Comparison of ENCODE assay signal across 23 cellular contexts in the genomic region with DNA sequence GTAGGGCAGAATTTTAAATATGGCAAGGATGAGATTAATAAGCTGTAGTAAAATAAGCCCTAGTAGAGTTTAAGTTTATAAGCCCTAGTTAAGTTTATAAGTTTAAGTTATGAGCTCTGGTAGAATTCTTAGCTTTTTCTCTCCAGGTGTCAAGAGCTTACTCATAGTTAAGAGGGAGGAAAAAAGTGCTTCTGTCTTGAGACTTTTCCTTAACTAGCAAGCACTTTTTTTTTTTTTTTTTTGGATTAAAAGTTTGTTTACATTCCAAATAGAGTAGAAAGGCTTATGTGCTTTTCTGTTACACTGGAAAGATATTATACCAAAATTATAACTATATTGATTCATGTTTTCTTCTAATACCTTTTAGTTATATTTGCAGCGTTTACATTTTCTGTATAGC. TPM values are rescaled to one million over a fixed set of nuclear protein-coding genes. Genes with fewer than 3 reads are reported as not detected.
DNase-seq lines count a peak whose midpoint lies in the region; ATAC-seq and TF ChIP-seq lines count a peak whose summit lies in the region.
"Had no signal": no experiment of that assay in that cellular context is flagged by ENCODE, and none has a peak within 500 bp of the region (broad histone marks: within the 10 kb centered on the region; RNA-seq: fewer than 3 reads in every experiment).

No MANE protein-coding gene starts in this region.

- no peaks in the 10 kb centered on the region for H3K36me3 Mint-ChIP-seq in Calu3 (ENCODE audit: insufficient read depth, unreplicated experiment)
- H3K36me3 Mint-ChIP-seq: IgD-negative memory B cell had no signal

- no peak overlapping the region for H3K4me3 ChIP-seq in muscle layer of duodenum (ENCODE audit: low read depth in 1 of 2, low read length in 2 of 2)
- no peak overlapping the region for H3K4me3 ChIP-seq in tibial artery
- H3K4me3 ChIP-seq: breast epithelium, upper lobe of right lung had no signal

- H3K27ac Mint-ChIP-seq in Calu3 (ENCODE audit: unreplicated experiment), result no peak overlapping the region
- H3K27ac Mint-ChIP-seq: activated CD4-positive, alpha-beta memory T cell treated with anti-CD3 and anti-CD28 coated beads, Interleukin-2, amount 10 ng/mL, durations not matched to agents 7 days and 5 days had no signal

- BruUV-seq in Calu3 (replicated peaks; lab: Mats Ljungman, UMichigan), result no TSS peak

- H3K27ac ChIP-seq in epithelial cell of prostate, result peak overlapping the region; percentile 71
- peak overlapping the region; percentile 94 for H3K27ac ChIP-seq in muscle layer of duodenum (ENCODE audit: low read length)
- peak overlapping the region; percentile 56 to 83 for H3K27ac ChIP-seq in tibial artery
- H3K27ac ChIP-seq: 22Rv1, breast epithelium had no signal

- no peak overlapping the region for H3K4me3 Mint-ChIP-seq in Calu3 (ENCODE audit: low read depth, unreplicated experiment)
- H3K4me3 Mint-ChIP-seq: activated CD4-positive, alpha-beta memory T cell treated with anti-CD3 and anti-CD28 coated beads, Interleukin-2, amount 10 ng/mL, durations not matched to agents 7 days and 5 days; activated naive CD4-positive, alpha-beta T cell treated with anti-CD3 and anti-CD28 coated beads, Interleukin-2, amount 50 U/mL, for 24 hours; activated T-cell treated with anti-CD3 and anti-CD28 coated beads, Interleukin-2, amount 50 U/mL, for 24 hours; IgD-negative memory B cell had no signal

- intact Hi-C loops in tibial artery (cut with DNase I; ENCODE audit: low total_unique reads), result no loop called here
- intact Hi-C loops in Calu3 (cut with micrococcal nuclease; ENCODE audit: unreplicated experiment), result no loop called here

- H3K27me3 Mint-ChIP-seq in Calu3 (ENCODE audit: unreplicated experiment), result no peaks in the 10 kb centered on the region
- H3K27me3 Mint-ChIP-seq: activated CD4-positive, alpha-beta memory T cell treated with anti-CD3 and anti-CD28 coated beads, Interleukin-2, amount 10 ng/mL, durations not matched to agents 7 days and 5 days; activated naive CD4-positive, alpha-beta T cell treated with anti-CD3 and anti-CD28 coated beads, Interleukin-2, amount 50 U/mL, for 24 hours; activated T-cell treated with anti-CD3 and anti-CD28 coated beads, Interleukin-2, amount 50 U/mL, for 24 hours; IgD-negative memory B cell had no signal

- CTCF ChIA-PET in Calu3 (lab: Charles Lee), result no interaction called here

- ATAC-seq in GM19397 (IDR thresholded peaks at IDR 0.05; ENCODE audit: unreplicated experiment), result no peak
- ATAC-seq: SK-N-SH treated with all-trans-retinoic acid at 6 μM for 48 hours; stimulated activated naive CD8-positive, alpha-beta T cell treated with anti-CD3 and anti-CD28 coated beads, Interleukin-15, Interleukin-2, amounts not matched to agents 100 U/mL and 50 U/mL, for 24 hours had no signal

- H3K4me1 ChIP-seq in muscle layer of duodenum (ENCODE audit: control insufficient read depth in 1 of 2, insufficient read depth in 2 of 2, low read length in 2 of 2) (peaks cover 10 to 25% of the 10 kb centered on the region in 2 donors), tibial artery (peaks cover 0 to 31% (median 19%) of the 10 kb centered on the region in 4 donors)

- no peaks in the 10 kb centered on the region for H3K36me3 ChIP-seq in muscle layer of duodenum (ENCODE audit: control insufficient read depth in 1 of 2, insufficient read depth in 2 of 2, low read length in 2 of 2)
- no peaks in the 10 kb centered on the region for H3K36me3 ChIP-seq in tibial artery
- H3K36me3 ChIP-seq: breast epithelium, upper lobe of right lung had no signal

- no peak for TF ChIP-seq CTCF in tibial artery (IDR thresholded peaks at IDR 0.05)
- TF ChIP-seq CTCF in Calu3 (IDR thresholded peaks at IDR 0.05; ENCODE audit: unreplicated experiment), result no peak

- H3K9me3 ChIP-seq in muscle layer of duodenum (ENCODE audit: control insufficient read depth in 1 of 2, low read length in 2 of 2), result no peaks in the 10 kb centered on the region
- H3K9me3 ChIP-seq in tibial artery, result no peaks in the 10 kb centered on the region
- H3K9me3 ChIP-seq: breast epithelium, upper lobe of right lung had no signal

- no peaks in the 10 kb centered on the region for H3K4me1 Mint-ChIP-seq in Calu3 (ENCODE audit: low read depth, unreplicated experiment)

- H3K9me3 Mint-ChIP-seq in Calu3 (ENCODE audit: low read depth, unreplicated experiment), result no peaks in the 10 kb centered on the region
- H3K9me3 Mint-ChIP-seq: activated CD4-positive, alpha-beta memory T cell treated with anti-CD3 and anti-CD28 coated beads, Interleukin-2, amount 10 ng/mL, durations not matched to agents 7 days and 5 days; activated naive CD4-positive, alpha-beta T cell treated with anti-CD3 and anti-CD28 coated beads, Interleukin-2, amount 50 U/mL, for 24 hours; activated T-cell treated with anti-CD3 and anti-CD28 coated beads, Interleukin-2, amount 50 U/mL, for 24 hours; IgD-negative memory B cell had no signal

- peak; percentile 11 for DNase-seq in DMS53 (lab: John Stamatoyannopoulos, UW)
- DNase-seq in DMS53 treated with DMSO at 0.1 percent for 48 hours (lab: John Stamatoyannopoulos, UW; ENCODE audit: unreplicated experiment), result no peak
- DNase-seq in epithelial cell of prostate (ENCODE audit: low read depth, low spot score), result no peak
- DNase-seq in tibial artery, result no peak
- no peak for DNase-seq in NCI-H526 treated with DMSO at 0.1 percent for 48 hours (lab: John Stamatoyannopoulos, UW)
- DNase-seq in Calu3, result no peak
- DNase-seq: activated CD4-positive, alpha-beta memory T cell treated with anti-CD3 and anti-CD28 coated beads, Interleukin-2, amount 10 ng/mL, durations not matched to agents 7 days and 5 days; activated T-cell treated with anti-CD3 and anti-CD28 coated beads, Interleukin-2, amount 50 U/mL, for 24 hours; hypothalamus; kidney glomerular epithelial cell; NCI-H1436; NCI-H510A treated with DMSO at 0.1 percent for 48 hours; small intestine; stimulated activated CD4-positive, alpha-beta T cell treated with anti-CD3 and anti-CD28 coated beads, Interleukin-2, amount 100 ng/mL, for 48 hours; stimulated activated naive CD8-positive, alpha-beta T cell treated with anti-CD3 and anti-CD28 coated beads, Interleukin-15, Interleukin-2, amounts not matched to agents 100 U/mL and 50 U/mL, for 24 hours; upper lobe of right lung had no signal

- no peaks in the 10 kb centered on the region for H3K27me3 ChIP-seq in muscle layer of duodenum (ENCODE audit: low read depth, low read length)
- H3K27me3 ChIP-seq in tibial artery, result no peaks in the 10 kb centered on the region
- H3K27me3 ChIP-seq: breast epithelium, upper lobe of right lung had no signal

RNA-seq across cellular contexts. Expression of gene MPP7, which starts 25.5 kb away (rescaled TPM):
- 4.6 and 6.6 TPM in 2 replicates for total RNA-seq in Calu3 (2022)
